33 cellular contexts compared by ENCODE assay signal in genomic region chr11:67626970-67627369, GRCh38. TPM values are rescaled to one million over a fixed set of nuclear protein-coding genes. Genes with fewer than 3 reads are reported as not detected.
DNase-seq lines count a peak whose midpoint lies in the region; ATAC-seq and TF ChIP-seq lines count a peak whose summit lies in the region.
"Had no signal": no experiment of that assay in that cellular context is flagged by ENCODE, and none has a peak within 500 bp of the region (broad histone marks: within the 10 kb centered on the region; RNA-seq: fewer than 3 reads in every experiment).

No MANE protein-coding gene starts in this region.

- H3K27ac Mint-ChIP-seq in type B pancreatic cell, result no peak overlapping the region
- no peak overlapping the region for H3K27ac Mint-ChIP-seq in stimulated activated naive CD8-positive, alpha-beta T cell treated with anti-CD3 and anti-CD28 coated beads, Interleukin-15, amount 100 ng/mL, for 72 hours
- H3K27ac Mint-ChIP-seq: activated naive CD8-positive, alpha-beta T cell treated with anti-CD3 and anti-CD28 coated beads, Interleukin-2, amount 50 U/mL, for 24 hours; CD8-positive, alpha-beta T cell had no signal

- H3K27me3 ChIP-seq in cardiac muscle cell, result no peaks in the 10 kb centered on the region
- H3K27me3 ChIP-seq: testis had no signal

- peaks cover 1% of the 10 kb centered on the region for H3K4me1 Mint-ChIP-seq in type B pancreatic cell (ENCODE audit: unreplicated experiment)
- peaks cover 40% of the 10 kb centered on the region for H3K4me1 Mint-ChIP-seq in stimulated activated naive CD8-positive, alpha-beta T cell treated with anti-CD3 and anti-CD28 coated beads, Interleukin-15, amount 100 ng/mL, for 72 hours

- H3K27ac ChIP-seq in cardiac muscle cell, result peak overlapping the region; percentile 74
- H3K27ac ChIP-seq: KMS-11, prostate gland, testis, WERI-Rb-1 had no signal

- peaks cover 14% of the 10 kb centered on the region for H3K4me1 ChIP-seq in cardiac muscle cell (ENCODE audit: low read depth)
- H3K4me1 ChIP-seq: prostate gland had no signal

- TF ChIP-seq CTCF in cardiac muscle cell (IDR thresholded peaks at IDR 0.05; ENCODE audit: low read depth, low read length) (no peak), type B pancreatic cell (conservative IDR thresholded peaks at IDR 0.05) (no peak)

- no peak for DNase-seq in cardiac muscle cell (ENCODE audit: low read depth in 1 of 2, low spot score in 1 of 2)
- DNase-seq in cardiac septum (ENCODE audit: low spot score), result no peak
- DNase-seq in SHP77 treated with DMSO at 0.1 percent for 48 hours (lab: John Stamatoyannopoulos, UW), result peak; percentile 47
- peak; percentile 37 for DNase-seq in left lobe of liver (ENCODE audit: low spot score)
- DNase-seq in type B pancreatic cell (ENCODE audit: extremely low spot score, unreplicated experiment), result no peak
- no peak for DNase-seq in mesenteric fat pad (ENCODE audit: low spot score)
- no peak for DNase-seq in NOMO-1 treated with DMSO at 0.1 percent for 48 hours (lab: John Stamatoyannopoulos, UW; ENCODE audit: unreplicated experiment)
- no peak for DNase-seq in stimulated activated naive CD8-positive, alpha-beta T cell treated with anti-CD3 and anti-CD28 coated beads, Interleukin-15, amount 100 ng/mL, for 72 hours
- DNase-seq: activated CD4-positive, alpha-beta T cell treated with anti-CD3 and anti-CD28 coated beads, Interleukin-2, amount 10 ng/mL, durations not matched to agents 24 days and 14 days; activated gamma-delta T cell treated with Interleukin-2 at 50 U/mL for 16 hours; activated naive CD8-positive, alpha-beta T cell treated with anti-CD3 and anti-CD28 coated beads, Interleukin-2, amount 50 U/mL, for 24 hours; AML-193; cerebellar nuclear complex; EL; MM.1S; NCI-H1417; NCI-H2081 treated with DMSO at 0.1 percent for 48 hours; NCI-H226; NCI-H748 treated with DMSO at 0.1 percent for 48 hours; RPMI8226; stimulated activated CD4-positive, alpha-beta T cell treated with anti-CD3 and anti-CD28 coated beads, Interleukin-15, amount 100 ng/mL, for 24 hours; stimulated activated naive CD4-positive, alpha-beta T cell; testis; WERI-Rb-1 had no signal

- no peaks in the 10 kb centered on the region for H3K9me3 ChIP-seq in cardiac muscle cell (ENCODE audit: low read depth)
- H3K9me3 ChIP-seq: prostate gland, testis had no signal

- no peaks in the 10 kb centered on the region for H3K9me3 Mint-ChIP-seq in type B pancreatic cell
- H3K9me3 Mint-ChIP-seq in stimulated activated naive CD8-positive, alpha-beta T cell treated with anti-CD3 and anti-CD28 coated beads, Interleukin-15, amount 100 ng/mL, for 72 hours, result no peaks in the 10 kb centered on the region
- H3K9me3 Mint-ChIP-seq: activated CD4-positive, alpha-beta T cell treated with anti-CD3 and anti-CD28 coated beads, Interleukin-2, amount 10 ng/mL, durations not matched to agents 24 days and 14 days; activated naive CD8-positive, alpha-beta T cell treated with anti-CD3 and anti-CD28 coated beads, Interleukin-2, amount 50 U/mL, for 24 hours; activated T-cell treated with anti-CD3 and anti-CD28 coated beads, Interleukin-2, amount 50 U/mL, for 24 hours; CD8-positive, alpha-beta T cell; T-helper 2 cell treated with Interferon-gamma antibody and Interleukin-4, amounts not matched to agents 5 μg/mL and 100 μg/mL, for 36 hours had no signal

- no peak overlapping the region for H3K4me3 ChIP-seq in cardiac muscle cell
- H3K4me3 ChIP-seq: HAP-1, prostate gland, testis had no signal

- H3K36me3 Mint-ChIP-seq in type B pancreatic cell, result no peaks in the 10 kb centered on the region
- H3K36me3 Mint-ChIP-seq: CD8-positive, alpha-beta T cell had no signal

- peaks cover 4% of the 10 kb centered on the region for H3K27me3 Mint-ChIP-seq in type B pancreatic cell
- no peaks in the 10 kb centered on the region for H3K27me3 Mint-ChIP-seq in stimulated activated naive CD8-positive, alpha-beta T cell treated with anti-CD3 and anti-CD28 coated beads, Interleukin-15, amount 100 ng/mL, for 72 hours
- H3K27me3 Mint-ChIP-seq: activated CD4-positive, alpha-beta T cell treated with anti-CD3 and anti-CD28 coated beads, Interleukin-2, amount 10 ng/mL, durations not matched to agents 24 days and 14 days; activated naive CD8-positive, alpha-beta T cell treated with anti-CD3 and anti-CD28 coated beads, Interleukin-2, amount 50 U/mL, for 24 hours; activated T-cell treated with anti-CD3 and anti-CD28 coated beads, Interleukin-2, amount 50 U/mL, for 24 hours had no signal

- ATAC-seq in left lobe of liver, result no peak
- ATAC-seq in stimulated activated naive CD8-positive, alpha-beta T cell treated with anti-CD3 and anti-CD28 coated beads, Interleukin-15, amount 100 ng/mL, for 72 hours, result no peak
- ATAC-seq: activated naive CD8-positive, alpha-beta T cell treated with anti-CD3 and anti-CD28 coated beads, Interleukin-2, amount 50 U/mL, for 24 hours; CD8-positive, alpha-beta T cell had no signal

- intact Hi-C loops in cardiac septum (cut with DNase I), result loop anchor here (5.0 kb wide), 1 partner anchor 45 kb away; the partner anchor contains the start of gene GSTP1

- H3K4me3 Mint-ChIP-seq in type B pancreatic cell, result peak overlapping the region; percentile 47
- H3K4me3 Mint-ChIP-seq in stimulated activated naive CD8-positive, alpha-beta T cell treated with anti-CD3 and anti-CD28 coated beads, Interleukin-15, amount 100 ng/mL, for 72 hours, result no peak overlapping the region
- H3K4me3 Mint-ChIP-seq: activated CD4-positive, alpha-beta T cell treated with anti-CD3 and anti-CD28 coated beads, Interleukin-2, amount 10 ng/mL, durations not matched to agents 24 days and 14 days; activated naive CD8-positive, alpha-beta T cell treated with anti-CD3 and anti-CD28 coated beads, Interleukin-2, amount 50 U/mL, for 24 hours; activated T-cell treated with anti-CD3 and anti-CD28 coated beads, Interleukin-2, amount 50 U/mL, for 24 hours; CD8-positive, alpha-beta T cell; T-helper 2 cell treated with Interferon-gamma antibody and Interleukin-4, amounts not matched to agents 5 μg/mL and 100 μg/mL, for 36 hours had no signal

- peaks cover 6% of the 10 kb centered on the region for H3K36me3 ChIP-seq in cardiac muscle cell
- H3K36me3 ChIP-seq: prostate gland, WERI-Rb-1 had no signal

RNA-seq across cellular contexts. Expression of gene NUDT8, which starts 2.8 kb away (rescaled TPM):
- 6.9 and 24.3 TPM in 2 replicates for total RNA-seq in cardiac muscle cell
- 17.3 and 18.7 TPM in 2 replicates for polyA plus RNA-seq in cardiac muscle cell
- 31.4 TPM for total RNA-seq in cardiac septum
- total RNA-seq in left lobe of liver, result 41.6 TPM
- total RNA-seq in type B pancreatic cell (ENCODE audit: low replicate concordance), result 10.3 and 16.0 TPM in 2 replicates
- 12.9 TPM for total RNA-seq in mesenteric fat pad

RNA-seq across cellular contexts. Expression of gene TBX10, which starts 12.6 kb away (rescaled TPM):
- not detected in 2 replicates for total RNA-seq in cardiac muscle cell
- 1.1 and 1.2 TPM in 2 replicates for polyA plus RNA-seq in cardiac muscle cell
- total RNA-seq in cardiac septum, result not detected
- total RNA-seq in left lobe of liver, result 0.15 TPM
- not detected in 2 replicates for total RNA-seq in type B pancreatic cell (ENCODE audit: low replicate concordance)
- not detected for total RNA-seq in mesenteric fat pad
- total RNA-seq: activated CD4-positive, alpha-beta T cell treated with anti-CD3 and anti-CD28 coated beads, Interleukin-2, amount 10 ng/mL, durations not matched to agents 24 days and 14 days; CD8-positive, alpha-beta T cell; dermis microvascular lymphatic vessel endothelial cell; fibroblast of lung; lung microvascular endothelial cell; prostate gland had no signal
- polyA plus RNA-seq: fibroblast of lung had no signal

RNA-seq across cellular contexts. Expression of gene NDUFV1, which starts 20.2 kb away (rescaled TPM):
- total RNA-seq in cardiac muscle cell (430 and 526 TPM in 2 replicates), cardiac septum (486 TPM), left lobe of liver (192 TPM), type B pancreatic cell (ENCODE audit: low replicate concordance) (220 and 226 TPM in 2 replicates), mesenteric fat pad (147 TPM)
- polyA plus RNA-seq in cardiac muscle cell, result 447 and 449 TPM in 2 replicates

RNA-seq across cellular contexts. Expression of gene ACY3, which starts 23.6 kb away (rescaled TPM):
- total RNA-seq in cardiac muscle cell (not detected in 2 replicates), cardiac septum (not detected), left lobe of liver (9.7 TPM), type B pancreatic cell (ENCODE audit: low replicate concordance) (2.2 and 5.8 TPM in 2 replicates), mesenteric fat pad (not detected)
- not detected in 2 replicates for polyA plus RNA-seq in cardiac muscle cell
- total RNA-seq: activated CD4-positive, alpha-beta T cell treated with anti-CD3 and anti-CD28 coated beads, Interleukin-2, amount 10 ng/mL, durations not matched to agents 24 days and 14 days; CD8-positive, alpha-beta T cell; dermis microvascular lymphatic vessel endothelial cell; fibroblast of lung; lung microvascular endothelial cell had no signal
- polyA plus RNA-seq: fibroblast of lung had no signal

RNA-seq across cellular contexts. Expression of gene GSTP1, which starts 43.4 kb away (rescaled TPM):
- 957 and 1,963 TPM in 2 replicates for total RNA-seq in cardiac muscle cell
- 788 and 1,052 TPM in 2 replicates for polyA plus RNA-seq in cardiac muscle cell
- total RNA-seq in cardiac septum, result 272 TPM
- total RNA-seq in left lobe of liver, result 30.9 TPM
- 1,009 and 1,011 TPM in 2 replicates for total RNA-seq in type B pancreatic cell (ENCODE audit: low replicate concordance)
- 355 TPM for total RNA-seq in mesenteric fat pad

Comparison
In these comparisons a context has a peak if more than half of its experiments do, and no peak if none do; other contexts are left out.
1. DNase-seq: peak in SHP77 treated with DMSO at 0.1 percent for 48 hours (single experiment) and left lobe of liver (single experiment); none in cardiac muscle cell (0 of 2), cardiac septum (single experiment), type B pancreatic cell (single experiment), mesenteric fat pad (single experiment), NOMO-1 treated with DMSO at 0.1 percent for 48 hours (single experiment) and stimulated activated naive CD8-positive, alpha-beta T cell treated with anti-CD3 and anti-CD28 coated beads, Interleukin-15, amount 100 ng/mL, for 72 hours (0 of 2).